1 cellular context compared by ENCODE assay signal in the genomic region with DNA sequence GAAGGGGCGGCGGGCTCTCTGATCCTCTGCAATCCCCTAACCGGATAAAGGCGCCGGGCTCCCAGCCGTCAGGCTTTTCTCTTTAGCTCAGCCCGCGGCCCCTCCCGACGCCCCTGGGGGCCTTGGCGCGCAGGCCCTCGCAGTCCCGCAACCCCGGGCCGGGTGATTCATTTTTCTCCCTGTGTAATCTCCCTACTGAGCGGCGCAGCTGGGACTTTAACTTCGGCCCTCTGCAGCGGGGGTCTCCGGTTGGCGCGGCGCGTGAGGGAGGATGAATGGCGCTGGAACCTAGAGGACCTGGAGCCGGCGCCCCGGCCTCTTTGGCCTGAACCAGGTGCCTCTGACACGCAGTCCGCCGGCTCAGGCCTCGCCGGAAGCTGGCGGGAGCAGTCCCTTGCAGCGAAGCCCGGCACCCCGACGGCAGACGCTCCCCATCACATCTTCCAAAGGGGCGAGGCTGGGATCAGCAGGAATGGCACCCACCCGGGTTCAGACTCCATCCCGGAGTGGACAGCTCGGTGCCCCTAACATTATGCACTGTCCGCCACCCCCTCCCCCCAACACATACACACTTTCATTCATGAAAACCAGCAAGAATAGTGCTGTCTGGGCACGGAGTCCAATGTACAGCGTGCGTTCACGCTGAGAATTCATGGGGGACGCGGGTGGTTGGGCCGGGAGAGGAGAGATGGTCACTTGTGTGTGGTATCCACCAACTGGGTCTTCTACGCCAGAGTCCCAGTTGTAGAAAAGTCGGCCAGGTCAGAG.
A peak's percentile ranks its signal among the peaks of the same experiment; 100 is the strongest.
TF ChIP-seq lines count a peak whose summit lies in the region.

No MANE protein-coding gene starts in this region.

TF ChIP-seq in H1, 55 proteins besides CTCF, POLR2A, EP300 and RAD21:
- TF ChIP-seq EZH2 (IDR thresholded peaks at IDR 0.05; ENCODE audit: low read depth, low read length, severe bottlenecking) (peak; percentile 64), SIN3A (conservative IDR thresholded peaks at IDR 0.05 in 1 of 2, IDR thresholded peaks at IDR 0.05 in 1 of 2; ENCODE audit: low read depth in 1 of 2, low read length in 2 of 2) (no peak), SUZ12 (IDR thresholded peaks at IDR 0.05; ENCODE audit: low read length) (peak; percentile 49), HDAC2 (IDR thresholded peaks at IDR 0.05; ENCODE audit: borderline replicate concordance in 1 of 2, low read depth in 2 of 2, low read length in 2 of 2) (0 out of 4 replicates have a peak, but pooled peaks of 1 of the 2 experiments have one; percentile 3), SIX5 (IDR thresholded peaks at IDR 0.05; ENCODE audit: low read depth, low read length) (no peak)
- TF ChIP-seq, protein P1, sequence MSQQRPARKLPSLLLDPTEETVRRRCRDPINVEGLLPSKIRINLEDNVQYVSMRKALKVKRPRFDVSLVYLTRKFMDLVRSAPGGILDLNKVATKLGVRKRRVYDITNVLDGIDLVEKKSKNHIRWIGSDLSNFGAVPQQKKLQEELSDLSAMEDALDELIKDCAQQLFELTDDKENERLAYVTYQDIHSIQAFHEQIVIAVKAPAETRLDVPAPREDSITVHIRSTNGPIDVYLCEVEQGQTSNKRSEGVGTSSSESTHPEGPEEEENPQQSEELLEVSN (IDR thresholded peaks at IDR 0.05), result peak; percentile 60; the same call in 1 of the 2 replicates
